ENCODE assay signal across 1 cellular context in the genomic region with DNA sequence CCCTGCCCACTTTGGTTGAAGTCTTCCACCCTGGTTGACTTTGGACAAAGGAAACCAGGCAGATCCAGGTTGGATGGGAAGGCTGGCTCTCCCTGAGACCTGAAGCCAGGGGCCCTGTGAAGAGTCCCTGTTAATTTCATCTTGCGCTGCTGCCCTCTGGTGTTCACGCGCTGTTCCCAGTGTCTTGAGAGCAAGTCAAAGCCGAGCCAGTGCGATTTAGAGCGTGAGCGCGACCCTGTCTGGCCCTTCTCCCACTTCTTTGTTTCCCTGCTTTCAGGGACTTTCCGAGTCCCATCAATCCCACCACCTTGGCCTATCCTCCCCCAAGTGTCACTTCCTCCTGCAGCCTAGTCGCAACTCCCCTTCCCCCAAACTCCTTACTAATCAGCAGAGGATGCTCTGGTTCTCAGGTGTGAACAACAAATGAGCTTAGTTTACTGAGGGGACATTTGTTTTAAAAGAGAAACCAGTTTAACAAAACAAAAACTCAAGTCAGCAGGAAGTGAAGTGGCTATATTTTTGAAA.
TF ChIP-seq lines count a peak whose summit lies in the region.

No MANE protein-coding gene starts in this region.

TF ChIP-seq in HepG2, 621 proteins besides CTCF, POLR2A, EP300 and RAD21 (continued from another document):
- TF ChIP-seq, protein P1, sequence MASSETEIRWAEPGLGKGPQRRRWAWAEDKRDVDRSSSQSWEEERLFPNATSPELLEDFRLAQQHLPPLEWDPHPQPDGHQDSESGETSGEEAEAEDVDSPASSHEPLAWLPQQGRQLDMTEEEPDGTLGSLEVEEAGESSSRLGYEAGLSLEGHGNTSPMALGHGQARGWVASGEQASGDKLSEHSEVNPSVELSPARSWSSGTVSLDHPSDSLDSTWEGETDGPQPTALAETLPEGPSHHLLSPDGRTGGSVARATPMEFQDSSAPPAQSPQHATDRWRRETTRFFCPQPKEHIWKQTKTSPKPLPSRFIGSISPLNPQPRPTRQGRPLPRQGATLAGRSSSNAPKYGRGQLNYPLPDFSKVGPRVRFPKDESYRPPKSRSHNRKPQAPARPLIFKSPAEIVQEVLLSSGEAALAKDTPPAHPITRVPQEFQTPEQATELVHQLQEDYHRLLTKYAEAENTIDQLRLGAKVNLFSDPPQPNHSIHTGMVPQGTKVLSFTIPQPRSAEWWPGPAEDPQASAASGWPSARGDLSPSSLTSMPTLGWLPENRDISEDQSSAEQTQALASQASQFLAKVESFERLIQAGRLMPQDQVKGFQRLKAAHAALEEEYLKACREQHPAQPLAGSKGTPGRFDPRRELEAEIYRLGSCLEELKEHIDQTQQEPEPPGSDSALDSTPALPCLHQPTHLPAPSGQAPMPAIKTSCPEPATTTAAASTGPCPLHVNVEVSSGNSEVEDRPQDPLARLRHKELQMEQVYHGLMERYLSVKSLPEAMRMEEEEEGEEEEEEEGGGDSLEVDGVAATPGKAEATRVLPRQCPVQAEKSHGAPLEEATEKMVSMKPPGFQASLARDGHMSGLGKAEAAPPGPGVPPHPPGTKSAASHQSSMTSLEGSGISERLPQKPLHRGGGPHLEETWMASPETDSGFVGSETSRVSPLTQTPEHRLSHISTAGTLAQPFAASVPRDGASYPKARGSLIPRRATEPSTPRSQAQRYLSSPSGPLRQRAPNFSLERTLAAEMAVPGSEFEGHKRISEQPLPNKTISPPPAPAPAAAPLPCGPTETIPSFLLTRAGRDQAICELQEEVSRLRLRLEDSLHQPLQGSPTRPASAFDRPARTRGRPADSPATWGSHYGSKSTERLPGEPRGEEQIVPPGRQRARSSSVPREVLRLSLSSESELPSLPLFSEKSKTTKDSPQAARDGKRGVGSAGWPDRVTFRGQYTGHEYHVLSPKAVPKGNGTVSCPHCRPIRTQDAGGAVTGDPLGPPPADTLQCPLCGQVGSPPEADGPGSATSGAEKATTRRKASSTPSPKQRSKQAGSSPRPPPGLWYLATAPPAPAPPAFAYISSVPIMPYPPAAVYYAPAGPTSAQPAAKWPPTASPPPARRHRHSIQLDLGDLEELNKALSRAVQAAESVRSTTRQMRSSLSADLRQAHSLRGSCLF (CRISPR knock-in tag; IDR thresholded peaks at IDR 0.05; ENCODE audit: borderline replicate concordance): no peak
- TF ChIP-seq XRCC5 (optimal IDR thresholded peaks at IDR 0.05; ENCODE audit: low read length) (peak; percentile 78), SAP130 (CRISPR knock-in tag; IDR thresholded peaks at IDR 0.05; ENCODE audit: low read depth) (0 out of 2 replicates have a peak, but pooled peaks have one; percentile 19), NONO (IDR thresholded peaks at IDR 0.05) (no peak), NONO (CRISPR knock-in tag; conservative IDR thresholded peaks at IDR 0.05) (0 out of 2 replicates have a peak, but pooled peaks have one; percentile 31), ZSCAN31 (CRISPR knock-in tag; IDR thresholded peaks at IDR 0.05; ENCODE audit: low read depth) (no peak), KDM3A (CRISPR knock-in tag; IDR thresholded peaks at IDR 0.05; ENCODE audit: low read depth) (0 out of 2 replicates have a peak, but pooled peaks have one; percentile 15), REPIN1 (CRISPR knock-in tag; IDR thresholded peaks at IDR 0.05; ENCODE audit: borderline replicate concordance, low read depth) (0 out of 2 replicates have a peak, but pooled peaks have one; percentile 41), ZNF574 (CRISPR knock-in tag; IDR thresholded peaks at IDR 0.05) (peak; percentile 32; the same call in 1 of the 2 replicates), ZNF331 (CRISPR knock-in tag; IDR thresholded peaks at IDR 0.05) (peak; percentile 19; the same call in 1 of the 2 replicates), RFXAP (CRISPR knock-in tag; IDR thresholded peaks at IDR 0.05; ENCODE audit: borderline replicate concordance) (peak; percentile 57; the same call in 1 of the 2 replicates), U2AF1 (optimal IDR thresholded peaks at IDR 0.05; ENCODE audit: low read depth, low read length) (no peak), SMC3 (IDR thresholded peaks at IDR 0.05; ENCODE audit: low read length) (peak; percentile 86), ZNF605 (CRISPR knock-in tag; IDR thresholded peaks at IDR 0.05) (0 out of 2 replicates have a peak, but pooled peaks have one; percentile 21), NFKB2 (CRISPR knock-in tag; IDR thresholded peaks at IDR 0.05; ENCODE audit: borderline replicate concordance) (peak; percentile 38; the same call in 1 of the 2 replicates), ZNF30 (CRISPR knock-in tag; IDR thresholded peaks at IDR 0.05) (no peak), THAP11 (CRISPR knock-in tag; IDR thresholded peaks at IDR 0.05) (0 out of 2 replicates have a peak, but pooled peaks have one; percentile 19), SALL1 (CRISPR knock-in tag; IDR thresholded peaks at IDR 0.05) (peak; percentile 72), STAG1 (CRISPR knock-in tag; IDR thresholded peaks at IDR 0.05) (peak; percentile 93), HINFP (CRISPR knock-in tag; IDR thresholded peaks at IDR 0.05; ENCODE audit: low read depth) (0 out of 2 replicates have a peak, but pooled peaks have one; percentile 48), PTBP1 (IDR thresholded peaks at IDR 0.05; ENCODE audit: low read depth, low read length, poor library complexity, severe bottlenecking) (no peak), MIXL1 (CRISPR knock-in tag; IDR thresholded peaks at IDR 0.05) (peak; percentile 69; the same call in 1 of the 2 replicates), TEAD3 (CRISPR knock-in tag; optimal IDR thresholded peaks at IDR 0.05; ENCODE audit: borderline replicate concordance) (peak; percentile 24), FOXA3 (CRISPR knock-in tag; IDR thresholded peaks at IDR 0.05) (0 out of 2 replicates have a peak, but pooled peaks have one; percentile 8)
- TF ChIP-seq, protein P2, sequence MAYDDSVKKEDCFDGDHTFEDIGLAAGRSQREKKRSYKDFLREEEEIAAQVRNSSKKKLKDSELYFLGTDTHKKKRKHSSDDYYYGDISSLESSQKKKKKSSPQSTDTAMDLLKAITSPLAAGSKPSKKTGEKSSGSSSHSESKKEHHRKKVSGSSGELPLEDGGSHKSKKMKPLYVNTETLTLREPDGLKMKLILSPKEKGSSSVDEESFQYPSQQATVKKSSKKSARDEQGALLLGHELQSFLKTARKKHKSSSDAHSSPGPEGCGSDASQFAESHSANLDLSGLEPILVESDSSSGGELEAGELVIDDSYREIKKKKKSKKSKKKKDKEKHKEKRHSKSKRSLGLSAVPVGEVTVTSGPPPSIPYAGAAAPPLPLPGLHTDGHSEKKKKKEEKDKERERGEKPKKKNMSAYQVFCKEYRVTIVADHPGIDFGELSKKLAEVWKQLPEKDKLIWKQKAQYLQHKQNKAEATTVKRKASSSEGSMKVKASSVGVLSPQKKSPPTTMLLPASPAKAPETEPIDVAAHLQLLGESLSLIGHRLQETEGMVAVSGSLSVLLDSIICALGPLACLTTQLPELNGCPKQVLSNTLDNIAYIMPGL (CRISPR knock-in tag; IDR thresholded peaks at IDR 0.05; ENCODE audit: borderline replicate concordance in 1 of 2, low read depth in 1 of 2): peak; percentile 31 to 57; a peak in 2 of 4 replicates
